1 cellular context compared by ENCODE assay signal in genomic region chr10:63630085-63630927, GRCh38.
TF ChIP-seq lines count a peak whose summit lies in the region.

No MANE protein-coding gene starts in this region.

TF ChIP-seq in GM12878, 131 proteins besides CTCF, POLR2A, EP300 and RAD21 (continued from another document and continues in another):
- TF ChIP-seq E2F8 (IDR thresholded peaks at IDR 0.05; ENCODE audit: low read depth, partially characterized antibody) (no peak), TCF12 (IDR thresholded peaks at IDR 0.05; ENCODE audit: low read depth, low read length) (peak; percentile 89), DPF2 (IDR thresholded peaks at IDR 0.05) (no peak; the same call in 1 of the 2 replicates), ZNF207 (IDR thresholded peaks at IDR 0.05; ENCODE audit: borderline replicate concordance) (no peak), CREM (IDR thresholded peaks at IDR 0.05; ENCODE audit: low read depth) (peak; percentile 26; the same call in 1 of the 2 replicates), RUNX3 (IDR thresholded peaks at IDR 0.05; ENCODE audit: low read length) (no peak), MEF2B (IDR thresholded peaks at IDR 0.05; ENCODE audit: partially characterized antibody, poor library complexity, severe bottlenecking) (no peak), BHLHE40 (IDR thresholded peaks at IDR 0.05; ENCODE audit: borderline replicate concordance in 1 of 2, low read depth in 2 of 2, low read length in 1 of 2) (no peak), ZBTB11 (CRISPR knock-in tag; IDR thresholded peaks at IDR 0.05) (no peak), ZSCAN29 (IDR thresholded peaks at IDR 0.05) (no peak), ZBTB4 (CRISPR knock-in tag; IDR thresholded peaks at IDR 0.05) (no peak), BACH1 (IDR thresholded peaks at IDR 0.05; ENCODE audit: borderline replicate concordance) (peak; percentile 39; the same call in 1 of the 2 replicates), NFYA (IDR thresholded peaks at IDR 0.05; ENCODE audit: borderline replicate concordance, low read depth, low read length) (no peak), EGR1 (IDR thresholded peaks at IDR 0.05; ENCODE audit: borderline replicate concordance in 1 of 2, low read depth in 2 of 2, low read length in 2 of 2) (peak in 1 of 2 experiments; percentile 86; a peak in 2 of 3 replicates), RBBP5 (conservative IDR thresholded peaks at IDR 0.05) (no peak), HDAC2 (IDR thresholded peaks at IDR 0.05) (no peak), ELK1 (IDR thresholded peaks at IDR 0.05; ENCODE audit: low read depth, low read length) (no peak), RB1 (IDR thresholded peaks at IDR 0.05; ENCODE audit: borderline replicate concordance) (0 out of 2 replicates have a peak, but pooled peaks have one; percentile 41), SREBF1 (IDR thresholded peaks at IDR 0.05; ENCODE audit: low read length) (no peak), SIN3A (IDR thresholded peaks at IDR 0.05; ENCODE audit: low read depth, low read length) (peak; percentile 55; the same call in 1 of the 2 replicates), TCF3 (IDR thresholded peaks at IDR 0.05; ENCODE audit: borderline replicate concordance, insufficient read depth, low read depth, low read length) (peak; percentile 60; the same call in 1 of the 2 replicates), ZNF217 (IDR thresholded peaks at IDR 0.05) (no peak), PBX3 (IDR thresholded peaks at IDR 0.05; ENCODE audit: insufficient replicate concordance, low read depth, low read length) (no peak), SRF (IDR thresholded peaks at IDR 0.05; ENCODE audit: low read depth in 2 of 2, low read length in 2 of 2) (no peak), LARP7 (IDR thresholded peaks at IDR 0.05) (no peak), BCL11A (IDR thresholded peaks at IDR 0.05; ENCODE audit: low read depth, low read length) (no peak), IKZF1 (conservative IDR thresholded peaks at IDR 0.05) (peak; percentile 29), TAF1 (IDR thresholded peaks at IDR 0.05; ENCODE audit: borderline replicate concordance, low read depth, low read length) (peak; percentile 30; the same call in 1 of the 2 replicates), MLLT1 (IDR thresholded peaks at IDR 0.05) (no peak), IRF5 (IDR thresholded peaks at IDR 0.05; ENCODE audit: borderline replicate concordance) (no peak)
- TF ChIP-seq, protein P1, sequence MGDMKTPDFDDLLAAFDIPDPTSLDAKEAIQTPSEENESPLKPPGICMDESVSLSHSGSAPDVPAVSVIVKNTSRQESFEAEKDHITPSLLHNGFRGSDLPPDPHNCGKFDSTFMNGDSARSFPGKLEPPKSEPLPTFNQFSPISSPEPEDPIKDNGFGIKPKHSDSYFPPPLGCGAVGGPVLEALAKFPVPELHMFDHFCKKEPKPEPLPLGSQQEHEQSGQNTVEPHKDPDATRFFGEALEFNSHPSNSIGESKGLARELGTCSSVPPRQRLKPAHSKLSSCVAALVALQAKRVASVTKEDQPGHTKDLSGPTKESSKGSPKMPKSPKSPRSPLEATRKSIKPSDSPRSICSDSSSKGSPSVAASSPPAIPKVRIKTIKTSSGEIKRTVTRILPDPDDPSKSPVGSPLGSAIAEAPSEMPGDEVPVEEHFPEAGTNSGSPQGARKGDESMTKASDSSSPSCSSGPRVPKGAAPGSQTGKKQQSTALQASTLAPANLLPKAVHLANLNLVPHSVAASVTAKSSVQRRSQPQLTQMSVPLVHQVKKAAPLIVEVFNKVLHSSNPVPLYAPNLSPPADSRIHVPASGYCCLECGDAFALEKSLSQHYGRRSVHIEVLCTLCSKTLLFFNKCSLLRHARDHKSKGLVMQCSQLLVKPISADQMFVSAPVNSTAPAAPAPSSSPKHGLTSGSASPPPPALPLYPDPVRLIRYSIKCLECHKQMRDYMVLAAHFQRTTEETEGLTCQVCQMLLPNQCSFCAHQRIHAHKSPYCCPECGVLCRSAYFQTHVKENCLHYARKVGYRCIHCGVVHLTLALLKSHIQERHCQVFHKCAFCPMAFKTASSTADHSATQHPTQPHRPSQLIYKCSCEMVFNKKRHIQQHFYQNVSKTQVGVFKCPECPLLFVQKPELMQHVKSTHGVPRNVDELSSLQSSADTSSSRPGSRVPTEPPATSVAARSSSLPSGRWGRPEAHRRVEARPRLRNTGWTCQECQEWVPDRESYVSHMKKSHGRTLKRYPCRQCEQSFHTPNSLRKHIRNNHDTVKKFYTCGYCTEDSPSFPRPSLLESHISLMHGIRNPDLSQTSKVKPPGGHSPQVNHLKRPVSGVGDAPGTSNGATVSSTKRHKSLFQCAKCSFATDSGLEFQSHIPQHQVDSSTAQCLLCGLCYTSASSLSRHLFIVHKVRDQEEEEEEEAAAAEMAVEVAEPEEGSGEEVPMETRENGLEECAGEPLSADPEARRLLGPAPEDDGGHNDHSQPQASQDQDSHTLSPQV (IDR thresholded peaks at IDR 0.05): no peak
- TF ChIP-seq, protein P2, sequence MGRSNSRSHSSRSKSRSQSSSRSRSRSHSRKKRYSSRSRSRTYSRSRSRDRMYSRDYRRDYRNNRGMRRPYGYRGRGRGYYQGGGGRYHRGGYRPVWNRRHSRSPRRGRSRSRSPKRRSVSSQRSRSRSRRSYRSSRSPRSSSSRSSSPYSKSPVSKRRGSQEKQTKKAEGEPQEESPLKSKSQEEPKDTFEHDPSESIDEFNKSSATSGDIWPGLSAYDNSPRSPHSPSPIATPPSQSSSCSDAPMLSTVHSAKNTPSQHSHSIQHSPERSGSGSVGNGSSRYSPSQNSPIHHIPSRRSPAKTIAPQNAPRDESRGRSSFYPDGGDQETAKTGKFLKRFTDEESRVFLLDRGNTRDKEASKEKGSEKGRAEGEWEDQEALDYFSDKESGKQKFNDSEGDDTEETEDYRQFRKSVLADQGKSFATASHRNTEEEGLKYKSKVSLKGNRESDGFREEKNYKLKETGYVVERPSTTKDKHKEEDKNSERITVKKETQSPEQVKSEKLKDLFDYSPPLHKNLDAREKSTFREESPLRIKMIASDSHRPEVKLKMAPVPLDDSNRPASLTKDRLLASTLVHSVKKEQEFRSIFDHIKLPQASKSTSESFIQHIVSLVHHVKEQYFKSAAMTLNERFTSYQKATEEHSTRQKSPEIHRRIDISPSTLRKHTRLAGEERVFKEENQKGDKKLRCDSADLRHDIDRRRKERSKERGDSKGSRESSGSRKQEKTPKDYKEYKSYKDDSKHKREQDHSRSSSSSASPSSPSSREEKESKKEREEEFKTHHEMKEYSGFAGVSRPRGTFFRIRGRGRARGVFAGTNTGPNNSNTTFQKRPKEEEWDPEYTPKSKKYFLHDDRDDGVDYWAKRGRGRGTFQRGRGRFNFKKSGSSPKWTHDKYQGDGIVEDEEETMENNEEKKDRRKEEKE (IDR thresholded peaks at IDR 0.05): no peak
- TF ChIP-seq, protein P3, sequence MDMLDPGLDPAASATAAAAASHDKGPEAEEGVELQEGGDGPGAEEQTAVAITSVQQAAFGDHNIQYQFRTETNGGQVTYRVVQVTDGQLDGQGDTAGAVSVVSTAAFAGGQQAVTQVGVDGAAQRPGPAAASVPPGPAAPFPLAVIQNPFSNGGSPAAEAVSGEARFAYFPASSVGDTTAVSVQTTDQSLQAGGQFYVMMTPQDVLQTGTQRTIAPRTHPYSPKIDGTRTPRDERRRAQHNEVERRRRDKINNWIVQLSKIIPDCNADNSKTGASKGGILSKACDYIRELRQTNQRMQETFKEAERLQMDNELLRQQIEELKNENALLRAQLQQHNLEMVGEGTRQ (IDR thresholded peaks at IDR 0.05; ENCODE audit: borderline replicate concordance, low read depth, low read length): no peak
